In the genomic region with DNA sequence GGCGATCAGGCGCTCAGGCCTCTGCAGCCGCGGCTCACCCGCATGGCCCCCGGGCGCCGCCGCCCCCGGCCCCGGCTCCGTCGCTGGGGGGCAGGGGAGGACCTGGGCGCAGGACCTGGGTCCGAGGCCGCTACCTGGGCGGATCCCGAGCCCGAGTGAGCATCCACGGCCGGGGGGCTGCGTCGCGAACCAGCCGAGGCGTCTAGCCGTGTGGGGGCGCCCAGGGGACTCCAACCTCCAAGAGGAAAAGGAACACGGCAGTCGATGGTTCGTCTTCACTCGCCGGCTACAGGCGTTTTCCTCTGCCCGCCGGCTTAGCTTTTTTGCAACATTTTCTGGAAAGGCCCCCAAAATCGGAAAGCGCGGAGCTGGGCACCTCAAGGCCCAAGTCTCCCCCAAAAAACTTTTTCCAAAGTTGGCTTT, we compare ENCODE assay signal across 8 cellular contexts. TPM values are rescaled to one million over a fixed set of nuclear protein-coding genes. Genes with fewer than 3 reads are reported as not detected.
A peak's percentile ranks its signal among the peaks of the same experiment; 100 is the strongest.
DNase-seq lines count a peak whose midpoint lies in the region; ATAC-seq lines count a peak whose summit lies in the region.

No MANE protein-coding gene starts in this region.

- H3K27me3 Mint-ChIP-seq in CD4-positive, CD25-positive, alpha-beta regulatory T cell: peaks cover 43% of the 10 kb centered on the region

- peaks cover 38% of the 10 kb centered on the region for H3K4me1 ChIP-seq in CD4-positive, CD25-positive, alpha-beta regulatory T cell (ENCODE audit: control insufficient read depth, insufficient read depth, low read length, poor library complexity, severe bottlenecking)
- H3K4me1 ChIP-seq in effector memory CD4-positive, alpha-beta T cell (ENCODE audit: control insufficient read depth, insufficient read depth, low read length, poor library complexity, severe bottlenecking): peaks cover 31% of the 10 kb centered on the region
- H3K4me1 ChIP-seq in neuron (ENCODE audit: insufficient read depth, low read length): peaks cover 44% of the 10 kb centered on the region

- no peak overlapping the region for H3K4me3 ChIP-seq in CD4-positive, CD25-positive, alpha-beta regulatory T cell (ENCODE audit: low read depth, low read length)
- H3K4me3 ChIP-seq in effector memory CD4-positive, alpha-beta T cell (ENCODE audit: insufficient read depth, low read depth, low read length, poor library complexity, severe bottlenecking): peak overlapping the region; percentile 74
- peak overlapping the region; percentile 50 for H3K4me3 ChIP-seq in neuron (ENCODE audit: low read length)

- ATAC-seq in CD4-positive, CD25-positive, alpha-beta regulatory T cell (ENCODE audit: low read depth in 2 of 2): no peak
- ATAC-seq in HG03139 (IDR thresholded peaks at IDR 0.05; ENCODE audit: unreplicated experiment): no peak

- no peak overlapping the region for H3K27ac ChIP-seq in CD4-positive, CD25-positive, alpha-beta regulatory T cell (ENCODE audit: insufficient read depth, low read length, poor library complexity, severe bottlenecking)
- H3K27ac ChIP-seq in effector memory CD4-positive, alpha-beta T cell (ENCODE audit: insufficient read depth, low read length, poor library complexity, severe bottlenecking): peak overlapping the region; percentile 34

- H3K4me3 Mint-ChIP-seq in CD4-positive, CD25-positive, alpha-beta regulatory T cell: peak overlapping the region in 3 of 4 donors; percentile 74 to 88 (median 86)

- no peak for DNase-seq in CD4-positive, CD25-positive, alpha-beta regulatory T cell
- peak; percentile 54 for DNase-seq in NCI-H69 (lab: John Stamatoyannopoulos, UW)
- DNase-seq in effector memory CD4-positive, alpha-beta T cell: no peak
- DNase-seq in SW 1271 (lab: John Stamatoyannopoulos, UW): no peak
- no peak for DNase-seq in NCI-H1694 treated with DMSO at 0.1 percent for 48 hours (lab: John Stamatoyannopoulos, UW)
- DNase-seq in posterior cingulate gyrus: no peak

- no peaks in the 10 kb centered on the region for H3K36me3 Mint-ChIP-seq in CD4-positive, CD25-positive, alpha-beta regulatory T cell

- H3K4me1 Mint-ChIP-seq in CD4-positive, CD25-positive, alpha-beta regulatory T cell: peaks cover 0 to 52% (median 11%) of the 10 kb centered on the region in 4 donors

- peak overlapping the region in 2 of 3 donors; percentile 77 to 85 for H3K27ac Mint-ChIP-seq in CD4-positive, CD25-positive, alpha-beta regulatory T cell

- no peaks in the 10 kb centered on the region for H3K9me3 ChIP-seq in CD4-positive, CD25-positive, alpha-beta regulatory T cell (ENCODE audit: control insufficient read depth in 2 of 2, low read length in 2 of 2)
- no peaks in the 10 kb centered on the region for H3K9me3 ChIP-seq in effector memory CD4-positive, alpha-beta T cell (ENCODE audit: control insufficient read depth, low read length)
- no peaks in the 10 kb centered on the region for H3K9me3 ChIP-seq in neuron (ENCODE audit: low read length)

- H3K27me3 ChIP-seq in CD4-positive, CD25-positive, alpha-beta regulatory T cell (ENCODE audit: control insufficient read depth, insufficient read depth, low read length): peaks cover 9% of the 10 kb centered on the region
- H3K27me3 ChIP-seq in effector memory CD4-positive, alpha-beta T cell (replicated peaks; ENCODE audit: control insufficient read depth, insufficient read depth, low read length, poor library complexity, severe bottlenecking): no peaks in the 10 kb centered on the region
- peaks cover 39% of the 10 kb centered on the region for H3K27me3 ChIP-seq in neuron (ENCODE audit: insufficient read depth, low read length)

- intact Hi-C loops in posterior cingulate gyrus (cut with DNase I): loop anchor here (5.0 kb wide), 1 partner anchor 73 kb away; a partner anchor contains a TSS

- H3K9me3 Mint-ChIP-seq in CD4-positive, CD25-positive, alpha-beta regulatory T cell: peaks cover 0 to 2% (median 0%) of the 10 kb centered on the region in 7 donors

- H2AFZ ChIP-seq in neuron (ENCODE audit: low read depth, low read length): no peak overlapping the region

- H3K36me3 ChIP-seq in CD4-positive, CD25-positive, alpha-beta regulatory T cell (ENCODE audit: control insufficient read depth, insufficient read depth, low read length): no peaks in the 10 kb centered on the region
- no peaks in the 10 kb centered on the region for H3K36me3 ChIP-seq in effector memory CD4-positive, alpha-beta T cell (ENCODE audit: control insufficient read depth, insufficient read depth, low read length)
- H3K36me3 ChIP-seq in neuron (ENCODE audit: insufficient read depth, low read length): no peaks in the 10 kb centered on the region

RNA-seq across cellular contexts. Expression of a gene that starts 0.7 kb away (rescaled TPM):
- 1.7 TPM for total RNA-seq in CD4-positive, CD25-positive, alpha-beta regulatory T cell
- polyA plus RNA-seq in CD4-positive, CD25-positive, alpha-beta regulatory T cell: 1 to 10 TPM in 3 of 4 donors, under 1 TPM in 1; 0.63 to 6.3 (median 4.7) TPM
